In the genomic region with DNA sequence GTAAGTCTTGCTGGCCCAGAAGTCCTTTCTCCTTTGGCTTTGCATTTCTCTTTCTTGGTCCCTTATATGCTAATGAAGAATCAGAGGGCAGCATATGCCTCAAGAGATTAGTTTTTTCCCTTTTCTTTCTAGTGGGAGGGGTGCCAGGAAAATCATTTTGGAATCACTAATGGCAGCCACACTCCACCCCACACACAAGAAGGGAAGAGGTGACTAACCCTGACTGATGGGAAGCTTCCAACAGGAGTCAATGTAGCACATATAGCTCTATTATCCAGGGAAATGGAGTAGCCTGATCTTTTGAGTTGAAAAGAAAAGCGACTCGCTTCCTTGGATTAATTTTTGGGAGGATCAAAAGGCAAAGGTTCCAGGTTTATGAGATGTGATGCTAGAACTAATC, we compare ENCODE assay signal across 16 cellular contexts.
A peak's percentile ranks its signal among the peaks of the same experiment; 100 is the strongest.
DNase-seq lines count a peak whose midpoint lies in the region; ATAC-seq and TF ChIP-seq lines count a peak whose summit lies in the region.
"Had no signal": no experiment of that assay in that cellular context is flagged by ENCODE, and none has a peak within 500 bp of the region (broad histone marks: within the 10 kb centered on the region; RNA-seq: fewer than 3 reads in every experiment).

No MANE protein-coding gene starts in this region.

- H3K9me3 Mint-ChIP-seq in activated T-cell treated with anti-CD3 and anti-CD28 coated beads, Interleukin-2, amount 50 U/mL, for 24 hours, result no peaks in the 10 kb centered on the region
- H3K9me3 Mint-ChIP-seq: CD4-positive, alpha-beta T cell had no signal

- DNase-seq in EH (ENCODE audit: low read depth), result peak; percentile 19
- DNase-seq in RPMI7951 (ENCODE audit: low read depth), result peak; percentile 22
- peak; percentile 3 for DNase-seq in astrocyte of the spinal cord (ENCODE audit: low read depth, low spot score)
- peak; percentile 43 for DNase-seq in stromal cell of bone marrow (ENCODE audit: low read depth)
- no peak for DNase-seq in activated T-cell treated with anti-CD3 and anti-CD28 coated beads, Interleukin-2, amount 50 U/mL, for 24 hours
- DNase-seq in T-helper 9 cell, result no peak
- DNase-seq: ACHN; Calu3; CD4-positive, alpha-beta T cell; DMS79; GDM1; GM23248 had no signal

- no peak for ATAC-seq in GM18868 (IDR thresholded peaks at IDR 0.05; ENCODE audit: unreplicated experiment)
- ATAC-seq: HCT116, HepG2 had no signal

- no peaks in the 10 kb centered on the region for H3K4me1 Mint-ChIP-seq in activated T-cell treated with anti-CD3 and anti-CD28 coated beads, Interleukin-2, amount 50 U/mL, for 24 hours (ENCODE audit: low read depth)

- no peak overlapping the region for H3K27ac Mint-ChIP-seq in activated T-cell treated with anti-CD3 and anti-CD28 coated beads, Interleukin-2, amount 50 U/mL, for 24 hours
- H3K27ac Mint-ChIP-seq: CD4-positive, alpha-beta T cell had no signal

- H3K4me3 Mint-ChIP-seq in activated T-cell treated with anti-CD3 and anti-CD28 coated beads, Interleukin-2, amount 50 U/mL, for 24 hours, result no peak overlapping the region
- H3K4me3 Mint-ChIP-seq: CD4-positive, alpha-beta T cell had no signal

- TF ChIP-seq CTCF in astrocyte of the spinal cord (IDR thresholded peaks at IDR 0.05; ENCODE audit: low read depth, low read length), result no peak

- no peak overlapping the region for H3K4me3 ChIP-seq in astrocyte of the spinal cord (ENCODE audit: low read depth, low read length)
- H3K4me3 ChIP-seq: BLaER1 treated with 17β-estradiol and CSF1 and Interleukin-3, amounts not matched to agents 10 nM and 100 nM; GM23248 had no signal

- in situ Hi-C loops in astrocyte of the spinal cord (cut with HindIII; ENCODE audit: low sequenced_read_pairs), result no loop called here

- H3K36me3 Mint-ChIP-seq in activated T-cell treated with anti-CD3 and anti-CD28 coated beads, Interleukin-2, amount 50 U/mL, for 24 hours (ENCODE audit: low read depth), result no peaks in the 10 kb centered on the region

- H3K27me3 Mint-ChIP-seq in activated T-cell treated with anti-CD3 and anti-CD28 coated beads, Interleukin-2, amount 50 U/mL, for 24 hours, result peaks cover 6% of the 10 kb centered on the region
- H3K27me3 Mint-ChIP-seq: CD4-positive, alpha-beta T cell had no signal

Comparison
In these comparisons a context has a peak if more than half of its experiments do, and no peak if none do; other contexts are left out.
1. DNase-seq: peak in EH (single experiment), RPMI7951 (single experiment), astrocyte of the spinal cord (single experiment) and stromal cell of bone marrow (single experiment); none in activated T-cell treated with anti-CD3 and anti-CD28 coated beads, Interleukin-2, amount 50 U/mL, for 24 hours (single experiment) and T-helper 9 cell (single experiment).